Comparison of ENCODE assay signal across 12 cellular contexts in the genomic region with DNA sequence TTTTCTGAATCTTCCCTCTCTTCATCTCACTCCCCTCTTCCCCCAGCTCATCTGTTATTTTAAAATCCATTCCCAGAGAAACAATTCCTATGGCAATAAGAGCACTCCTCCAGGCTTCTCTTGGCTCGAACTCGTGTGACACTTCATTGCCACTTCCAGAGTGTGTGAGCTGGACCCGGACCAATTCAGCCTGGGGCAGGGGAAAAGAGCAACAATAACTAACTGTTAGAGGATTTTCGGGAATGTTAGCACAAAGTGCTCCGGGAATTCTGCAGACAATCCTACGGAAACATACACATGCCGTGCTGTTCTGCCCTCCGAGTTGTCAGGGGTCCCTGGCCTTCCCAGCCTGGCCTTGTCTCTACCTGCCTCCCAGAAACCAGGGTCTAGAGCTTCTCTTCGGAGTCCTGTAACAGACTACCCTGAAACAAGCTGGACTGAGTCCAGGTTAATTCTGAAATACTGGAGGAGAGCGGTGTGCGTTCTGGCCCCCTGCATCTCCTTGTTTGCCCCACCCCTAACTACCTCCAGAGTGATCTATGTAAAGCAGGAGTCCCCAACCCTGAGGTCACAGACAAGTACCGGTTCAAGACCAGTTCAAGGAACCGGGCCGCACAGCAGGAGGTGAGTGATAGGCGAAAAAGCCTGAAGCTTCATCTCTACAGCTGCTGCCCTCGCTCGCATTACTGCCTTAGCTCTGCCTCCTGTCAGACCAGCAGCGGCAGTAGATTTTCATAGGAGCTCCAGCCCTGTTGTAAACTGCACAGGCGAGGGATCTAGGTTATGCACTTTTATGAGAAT. TPM values are rescaled to one million over a fixed set of nuclear protein-coding genes. Genes with fewer than 3 reads are reported as not detected.
DNase-seq lines count a peak whose midpoint lies in the region; ATAC-seq and TF ChIP-seq lines count a peak whose summit lies in the region.
"Had no signal": no experiment of that assay in that cellular context is flagged by ENCODE, and none has a peak within 500 bp of the region (broad histone marks: within the 10 kb centered on the region; RNA-seq: fewer than 3 reads in every experiment).

No MANE protein-coding gene starts in this region.

- H3K14ac ChIP-seq in trophoblast cell (ENCODE audit: low read length), result peak overlapping the region; percentile 21

- peaks cover 4% of the 10 kb centered on the region; the same call in 1 of the 2 replicates for H4K20me1 ChIP-seq in GM23338 (replicated peaks; ENCODE audit: insufficient read depth)
- H4K20me1 ChIP-seq in PC-3 (ENCODE audit: low read length), result no peaks in the 10 kb centered on the region

- H3K4me3 ChIP-seq in GM23338 (no peak overlapping the region), PC-3 (ENCODE audit: low read length) (no peak overlapping the region), fibroblast of villous mesenchyme (ENCODE audit: low read depth, low read length) (no peak overlapping the region), trophoblast cell (ENCODE audit: low read depth, low read length) (no peak overlapping the region)
- H3K4me3 ChIP-seq: thoracic aorta had no signal

- DNase-seq in GM23338 (ENCODE audit: low spot score), result no peak
- peak; percentile 16 for DNase-seq in PC-3
- DNase-seq in fibroblast of villous mesenchyme (ENCODE audit: low read depth), result peak; percentile 7
- peak; percentile 11 to 38 for DNase-seq in trophoblast cell
- no peak for DNase-seq in activated T-cell treated with anti-CD3 and anti-CD28 coated beads, Interleukin-2, amount 50 U/mL, for 1 hour
- DNase-seq in germinal center (ENCODE audit: low spot score), result no peak
- DNase-seq: activated CD8-positive, alpha-beta memory T cell treated with anti-CD3 and anti-CD28 coated beads for 24 hours had no signal

- peaks cover 19% of the 10 kb centered on the region for H3K4me1 Mint-ChIP-seq in GM23338

- H3K9me3 ChIP-seq in PC-3 (ENCODE audit: low read length) (no peaks in the 10 kb centered on the region), trophoblast cell (ENCODE audit: insufficient read depth, low read depth, low read length) (no peaks in the 10 kb centered on the region)
- H3K9me3 ChIP-seq: thoracic aorta had no signal

- H3K9ac ChIP-seq in PC-3 (ENCODE audit: low read length) (no peak overlapping the region), trophoblast cell (ENCODE audit: low read length) (no peak overlapping the region)
- H3K9ac ChIP-seq: parathyroid adenoma had no signal

- H2AFZ ChIP-seq in GM23338, result no peak overlapping the region
- no peak overlapping the region for H2AFZ ChIP-seq in PC-3 (ENCODE audit: low read length)
- no peak overlapping the region for H2AFZ ChIP-seq in trophoblast cell (ENCODE audit: insufficient read depth, low read length, poor library complexity)
- H2AFZ ChIP-seq: parathyroid adenoma had no signal

- no peaks in the 10 kb centered on the region for H3K9me3 Mint-ChIP-seq in GM23338

- H3K27ac ChIP-seq in GM23338 (ENCODE audit: low read depth), result peak overlapping the region; percentile 78; the same call in 1 of the 2 replicates
- no peak overlapping the region for H3K27ac ChIP-seq in PC-3 (ENCODE audit: low read length)
- peak overlapping the region; percentile 55 for H3K27ac ChIP-seq in trophoblast cell (ENCODE audit: low read depth, low read length)
- H3K27ac ChIP-seq: parathyroid adenoma, thoracic aorta had no signal

- H3K27me3 Mint-ChIP-seq in GM23338 (ENCODE audit: insufficient read depth, low read depth, poor library complexity), result peaks cover 6% of the 10 kb centered on the region

- H3K9me2 ChIP-seq in GM23338 (ENCODE audit: insufficient read depth) (no peaks in the 10 kb centered on the region), PC-3 (replicated peaks; ENCODE audit: low read length) (no peaks in the 10 kb centered on the region)

- no CpG with 5 or more reads among the region's 19 CpGs for WGBS in trophoblast cell (ENCODE audit: extremely low coverage, insufficient coverage, insufficient read length)

- peaks cover 8% of the 10 kb centered on the region for H3K4me1 ChIP-seq in GM23338 (ENCODE audit: insufficient read depth)
- H3K4me1 ChIP-seq in PC-3 (ENCODE audit: insufficient read depth, low read length), result no peaks in the 10 kb centered on the region
- H3K4me1 ChIP-seq in trophoblast cell (ENCODE audit: control insufficient read depth in 1 of 2, insufficient read depth in 2 of 2, low read length in 2 of 2), result peaks cover 29% of the 10 kb centered on the region in 2 experiments
- H3K4me1 ChIP-seq: parathyroid adenoma had no signal

- H3K4me2 ChIP-seq in GM23338 (no peak overlapping the region), PC-3 (ENCODE audit: low read length) (no peak overlapping the region), trophoblast cell (ENCODE audit: low read length) (no peak overlapping the region)

- H3K79me1 ChIP-seq in trophoblast cell (ENCODE audit: low read length), result peaks cover 23% of the 10 kb centered on the region

- H4K12ac ChIP-seq in trophoblast cell (ENCODE audit: low read depth, low read length), result no peak overlapping the region

- peak overlapping the region; percentile 32 for H3K18ac ChIP-seq in trophoblast cell (ENCODE audit: low read length)

- no peaks in the 10 kb centered on the region for H3K27me3 ChIP-seq in GM23338 (ENCODE audit: insufficient read depth)
- 0 out of 2 replicates have a peak, but pooled peaks cover 5% of the 10 kb centered on the region for H3K27me3 ChIP-seq in PC-3 (ENCODE audit: low read length)
- H3K27me3 ChIP-seq in trophoblast cell (ENCODE audit: insufficient read depth, low read length), result no peaks in the 10 kb centered on the region

- H3F3A ChIP-seq in GM23338 (replicated peaks; ENCODE audit: low read depth), result peaks cover 10% of the 10 kb centered on the region
- H3F3A ChIP-seq in PC-3 (ENCODE audit: low read length, unreplicated experiment), result no peaks in the 10 kb centered on the region

- CTCF ChIA-PET in PC-3 (lab: Charles Lee), result no interaction called here

- no peak overlapping the region for H3K23ac ChIP-seq in trophoblast cell (ENCODE audit: low read length)

- peak overlapping the region; percentile 61 for H2BK12ac ChIP-seq in trophoblast cell (ENCODE audit: low read length)

- H4K91ac ChIP-seq in trophoblast cell (ENCODE audit: low read depth, low read length), result no peak overlapping the region

- BruUV-seq in PC-3 (replicated peaks; lab: Mats Ljungman, UMichigan), result no TSS peak

- intact Hi-C loops in PC-3 (cut with micrococcal nuclease), result no loop called here

- peak overlapping the region; percentile 3 for H4K8ac ChIP-seq in trophoblast cell (ENCODE audit: low read depth, low read length)

- H3K36me3 ChIP-seq in GM23338 (ENCODE audit: insufficient read depth) (no peaks in the 10 kb centered on the region), PC-3 (ENCODE audit: low read depth, low read length) (no peaks in the 10 kb centered on the region), trophoblast cell (ENCODE audit: control insufficient read depth in 1 of 2, insufficient read depth in 2 of 2, low read length in 2 of 2) (peaks cover 5 to 9% of the 10 kb centered on the region in 2 experiments)
- H3K36me3 ChIP-seq: thoracic aorta had no signal

- POLR2A ChIA-PET in PC-3 (lab: Charles Lee; ENCODE audit: unreplicated experiment), result interaction anchor here (0.6 kb wide), 1 partner anchor 20 kb away, joined by 3 read pairs; no protein-coding TSS in a partner anchor

- no peak overlapping the region for H3K4me3 Mint-ChIP-seq in GM23338
- H3K4me3 Mint-ChIP-seq: CD14-positive monocyte had no signal

- H3K27ac Mint-ChIP-seq in GM23338, result no peak overlapping the region; the same call in 1 of the 2 replicates
- H3K27ac Mint-ChIP-seq: CD14-positive monocyte had no signal

- peak overlapping the region; percentile 43 for H2AK5ac ChIP-seq in trophoblast cell (ENCODE audit: low read length)

- H2BK120ac ChIP-seq in trophoblast cell (ENCODE audit: insufficient read depth, low read length, poor library complexity), result no peak overlapping the region

- no peak for ATAC-seq in GM23338
- peak; percentile 50 for ATAC-seq in PC-3
- no peak for ATAC-seq in HG03039 (IDR thresholded peaks at IDR 0.05; ENCODE audit: unreplicated experiment)

- no peak for TF ChIP-seq CTCF in GM23338 (conservative IDR thresholded peaks at IDR 0.05; ENCODE audit: low read depth in 2 of 2)
- no peak for TF ChIP-seq CTCF in PC-3 (conservative IDR thresholded peaks at IDR 0.05; ENCODE audit: low read depth, low read length)
- no peak for TF ChIP-seq CTCF in fibroblast of villous mesenchyme (IDR thresholded peaks at IDR 0.05; ENCODE audit: insufficient read depth, low read depth, low read length)

- H3K79me2 ChIP-seq in GM23338 (replicated peaks; ENCODE audit: insufficient read depth), result peaks cover 50% of the 10 kb centered on the region
- no peaks in the 10 kb centered on the region for H3K79me2 ChIP-seq in PC-3 (ENCODE audit: low read length)
- peaks cover 4% of the 10 kb centered on the region for H3K79me2 ChIP-seq in trophoblast cell (ENCODE audit: control insufficient read depth, insufficient read depth, low read length, poor library complexity)

- H2BK5ac ChIP-seq in trophoblast cell (ENCODE audit: low read depth, low read length, poor library complexity), result peak overlapping the region; percentile 50

- H3K4ac ChIP-seq in trophoblast cell (ENCODE audit: low read depth, low read length), result peak overlapping the region; percentile 6

- H3K36me3 Mint-ChIP-seq in GM23338 (ENCODE audit: low read depth), result peaks cover 41% of the 10 kb centered on the region
- H3K36me3 Mint-ChIP-seq: CD14-positive monocyte had no signal

TF ChIP-seq in GM23338, 12 proteins besides CTCF, POLR2A, EP300 and RAD21:
- TF ChIP-seq CREB1 (CRISPR knock-in tag; IDR thresholded peaks at IDR 0.05; ENCODE audit: low read depth), result no peak

RNA-seq across cellular contexts. Expression of gene COL26A1, which starts 11.3 kb away (rescaled TPM):
- total RNA-seq in GM23338 (2014; rRNA removed; shearing (Covaris generic)), result 51.7 and 55.0 TPM in 2 replicates
- 17.8 and 20.6 TPM in 2 replicates for polyA plus RNA-seq in GM23338 (2016; fragmentation: Nextera tagmentation; extraction: Ambion mirVana)
- total RNA-seq in PC-3 (2014; rRNA removed) (not detected in 2 replicates), fibroblast of villous mesenchyme (not detected in 2 replicates)
- polyA plus RNA-seq in trophoblast cell (2013), result 121 and 128 TPM in 2 replicates
- total RNA-seq: LHCN-M2 had no signal
- polyA plus RNA-seq: CD14-positive monocyte had no signal

RNA-seq across cellular contexts. Expression of gene IFT22, which starts 52.4 kb away (rescaled TPM):
- 13.8 and 22.5 TPM in 2 replicates for total RNA-seq in GM23338 (2014; rRNA removed; shearing (Covaris generic))
- 28.6 and 38.8 TPM in 2 replicates for polyA plus RNA-seq in GM23338 (2016; fragmentation: Nextera tagmentation; extraction: Ambion mirVana)
- total RNA-seq in PC-3 (2014; rRNA removed) (27.1 and 32.8 TPM in 2 replicates), fibroblast of villous mesenchyme (25.5 and 26.4 TPM in 2 replicates)
- polyA plus RNA-seq in trophoblast cell (2013), result 24.4 and 26.1 TPM in 2 replicates

Comparison
In these comparisons a context has a peak if more than half of its experiments do, and no peak if none do; other contexts are left out.
1. DNase-seq: peak in PC-3 (single experiment), fibroblast of villous mesenchyme (single experiment) and trophoblast cell (2 of 2); none in GM23338 (single experiment), activated T-cell treated with anti-CD3 and anti-CD28 coated beads, Interleukin-2, amount 50 U/mL, for 1 hour (single experiment) and germinal center (single experiment).
2. RNA of gene COL26A1, which starts 11.3 kb away (total RNA-seq): 51.7 to 55.0 TPM in GM23338; not detected in PC-3 and not detected in fibroblast of villous mesenchyme; every median in the first group is over 10 times any median in the second.